Comparison of ENCODE assay signal across 21 cellular contexts in the genomic region with DNA sequence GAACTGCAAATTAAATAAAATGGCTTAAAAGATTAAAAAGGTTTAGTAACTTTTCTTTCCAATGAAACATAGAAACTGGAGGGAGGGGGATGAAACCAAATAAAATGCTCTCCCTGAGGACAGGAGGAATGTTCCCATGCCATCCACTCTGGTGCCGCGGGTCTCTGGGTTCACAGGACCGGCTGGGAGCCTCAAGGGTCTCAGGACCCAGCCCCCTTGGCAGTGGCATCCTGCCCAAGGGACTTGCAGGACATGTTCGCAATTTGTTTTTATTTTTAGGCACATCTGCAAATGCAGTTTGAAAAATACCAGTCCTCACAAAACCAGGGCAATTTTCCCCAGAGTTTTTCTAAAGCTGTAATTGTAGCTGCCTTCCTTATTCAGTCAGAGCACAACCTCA. TPM values are rescaled to one million over a fixed set of nuclear protein-coding genes. Genes with fewer than 3 reads are reported as not detected.
A peak's percentile ranks its signal among the peaks of the same experiment; 100 is the strongest.
DNase-seq lines count a peak whose midpoint lies in the region; TF ChIP-seq lines count a peak whose summit lies in the region.
"Had no signal": no experiment of that assay in that cellular context is flagged by ENCODE, and none has a peak within 500 bp of the region (broad histone marks: within the 10 kb centered on the region; RNA-seq: fewer than 3 reads in every experiment).

No MANE protein-coding gene starts in this region.

- no peak overlapping the region for H2BK12ac ChIP-seq in neuronal stem cell (ENCODE audit: low read length)

- POLR2A ChIA-PET in A673 (lab: Charles Lee; ENCODE audit: low non-redundant PET), result no interaction called here

- H3K79me1 ChIP-seq in neuronal stem cell (ENCODE audit: low read depth, low read length), result no peaks in the 10 kb centered on the region

- peak overlapping the region; percentile 36 for H3K27ac Mint-ChIP-seq in chondrocyte (ENCODE audit: unreplicated experiment)
- H3K27ac Mint-ChIP-seq: CD4-positive, alpha-beta T cell; IgD-negative memory B cell had no signal

- H3K4ac ChIP-seq in neuronal stem cell (ENCODE audit: low read length), result no peak overlapping the region

- H3K4me3 Mint-ChIP-seq in chondrocyte (ENCODE audit: unreplicated experiment), result no peak overlapping the region
- H3K4me3 Mint-ChIP-seq: CD4-positive, alpha-beta T cell had no signal

- H3K36me3 ChIP-seq in BLaER1 (no peaks in the 10 kb centered on the region), HUES48 (ENCODE audit: control insufficient read depth, insufficient read depth, low read length) (peaks cover 10% of the 10 kb centered on the region; the same call in 1 of the 2 replicates), neuronal stem cell (replicated peaks in 1 of 2; ENCODE audit: control insufficient read depth in 2 of 2, insufficient read depth in 2 of 2, low read length in 2 of 2) (peaks cover 0 to 26% of the 10 kb centered on the region in 2 donors), A673 (ENCODE audit: insufficient read depth, low read length, poor library complexity, severe bottlenecking) (no peaks in the 10 kb centered on the region)

- H2BK5ac ChIP-seq in neuronal stem cell (ENCODE audit: low read length), result no peak overlapping the region

- H2AK5ac ChIP-seq in neuronal stem cell (ENCODE audit: low read depth, low read length), result no peak overlapping the region

- TF ChIP-seq CTCF in chondrocyte (IDR thresholded peaks at IDR 0.05) (no peak), A673 (conservative IDR thresholded peaks at IDR 0.05; ENCODE audit: low read depth, low read length) (no peak)

- H3K9me3 Mint-ChIP-seq in chondrocyte (ENCODE audit: low read depth), result no peaks in the 10 kb centered on the region
- H3K9me3 Mint-ChIP-seq: CD4-positive, alpha-beta T cell; IgD-negative memory B cell had no signal

- no peak overlapping the region for H2AFZ ChIP-seq in neuronal stem cell (ENCODE audit: low read length)

- peaks cover 47% of the 10 kb centered on the region for H4K20me1 ChIP-seq in BLaER1

- peaks cover 2% of the 10 kb centered on the region for H3K4me1 Mint-ChIP-seq in chondrocyte (ENCODE audit: low read depth)
- H3K4me1 Mint-ChIP-seq: IgD-negative memory B cell had no signal

- H3K36me3 Mint-ChIP-seq in chondrocyte (ENCODE audit: low read depth), result no peaks in the 10 kb centered on the region
- H3K36me3 Mint-ChIP-seq: IgD-negative memory B cell had no signal

- H3K27me3 ChIP-seq in BLaER1 (no peaks in the 10 kb centered on the region), HUES48 (ENCODE audit: control insufficient read depth, insufficient read depth, low read length) (no peaks in the 10 kb centered on the region), neuronal stem cell (ENCODE audit: control insufficient read depth in 3 of 3, insufficient read depth in 3 of 3, low read depth in 1 of 3, low read length in 3 of 3) (no peaks in the 10 kb centered on the region), A673 (replicated peaks; ENCODE audit: insufficient read depth, low read depth, low read length, poor library complexity) (no peaks in the 10 kb centered on the region)

- H3K27ac ChIP-seq in BLaER1 (no peak overlapping the region), HUES48 (ENCODE audit: low read depth, low read length) (peak overlapping the region; percentile 8), neuronal stem cell (replicated peaks; ENCODE audit: low read length) (no peak overlapping the region), A673 (ENCODE audit: low read depth, low read length, poor library complexity, severe bottlenecking) (no peak overlapping the region)
- H3K27ac ChIP-seq: KMS-11, SK-N-MC had no signal

- H3K23ac ChIP-seq in neuronal stem cell (ENCODE audit: low read depth, low read length, poor library complexity), result no peak overlapping the region

- peak overlapping the region; percentile 27 for H3K18ac ChIP-seq in neuronal stem cell (ENCODE audit: low read length)

- intact Hi-C loops in A673 (cut with micrococcal nuclease; ENCODE audit: unreplicated experiment), result no loop called here

- H3K9ac ChIP-seq in BLaER1, result no peak overlapping the region
- H3K9ac ChIP-seq in HUES48 (ENCODE audit: low read depth, low read length), result no peak overlapping the region
- H3K9ac ChIP-seq in neuronal stem cell (ENCODE audit: low read depth, low read length, poor library complexity), result no peak overlapping the region
- H3K9ac ChIP-seq: KMS-11 had no signal

- H4K91ac ChIP-seq in neuronal stem cell (ENCODE audit: low read depth, low read length, poor library complexity), result no peak overlapping the region

- H3K9me3 ChIP-seq in BLaER1, result no peaks in the 10 kb centered on the region
- H3K9me3 ChIP-seq in HUES48 (ENCODE audit: control insufficient read depth, insufficient read depth, low read length), result no peaks in the 10 kb centered on the region
- H3K9me3 ChIP-seq in neuronal stem cell (replicated peaks in 1 of 2; ENCODE audit: control insufficient read depth in 2 of 2, insufficient read depth in 1 of 2, low read depth in 1 of 2, low read length in 2 of 2), result no peaks in the 10 kb centered on the region
- H3K9me3 ChIP-seq in A673 (ENCODE audit: low read depth, low read length, poor library complexity, severe bottlenecking), result no peaks in the 10 kb centered on the region

- DNase-seq in chondrocyte (ENCODE audit: low spot score) (no peak), neuronal stem cell (ENCODE audit: low spot score) (no peak), NCI-H1694 treated with DMSO at 0.1 percent for 48 hours (lab: John Stamatoyannopoulos, UW) (no peak), NCI-H526 treated with DMSO at 0.1 percent for 48 hours (lab: John Stamatoyannopoulos, UW) (no peak), A673 (ENCODE audit: low spot score) (no peak)
- DNase-seq in NK-92 treated with Interleukin-12 subunit alpha and Interleukin-12 subunit beta, amount 100 ng/mL, for 24 hours (lab: John Stamatoyannopoulos, UW), result no peak
- DNase-seq: 8988T; CD4-positive, alpha-beta T cell; H7; MM.1S; NCI-H2081 treated with DMSO at 0.1 percent for 48 hours; NCI-H2171 treated with DMSO at 0.1 percent for 48 hours; NCI-H345; NCI-H524; NCI-H774; SIG-M5 had no signal

- H3K4me2 ChIP-seq in BLaER1 (peak overlapping the region; percentile 54), neuronal stem cell (ENCODE audit: insufficient read depth, low read length, poor library complexity, severe bottlenecking) (no peak overlapping the region)
- H3K4me2 ChIP-seq: KMS-11 had no signal

- H2BK15ac ChIP-seq in neuronal stem cell (ENCODE audit: low read length), result no peak overlapping the region

- no peaks in the 10 kb centered on the region for H3K27me3 Mint-ChIP-seq in chondrocyte (ENCODE audit: low read depth)
- H3K27me3 Mint-ChIP-seq: CD4-positive, alpha-beta T cell; IgD-negative memory B cell had no signal

- H3K14ac ChIP-seq in neuronal stem cell (ENCODE audit: low read length), result no peak overlapping the region

- H4K8ac ChIP-seq in neuronal stem cell (ENCODE audit: low read depth, low read length), result no peak overlapping the region

- no CpG with 5 or more reads among the region's 4 CpGs for WGBS in neuronal stem cell (ENCODE audit: extremely low coverage in 2 of 2, insufficient read length in 2 of 2, insufficient replicate concordance in 1 of 2), 2 donors

- H3K4me3 ChIP-seq in BLaER1, result no peak overlapping the region
- no peak overlapping the region for H3K4me3 ChIP-seq in HUES48 (ENCODE audit: low read depth, low read length)
- H3K4me3 ChIP-seq in neuronal stem cell (ENCODE audit: low read length in 2 of 2), result no peak overlapping the region
- H3K4me3 ChIP-seq in A673 (ENCODE audit: low read depth, low read length, poor library complexity, severe bottlenecking), result no peak overlapping the region
- H3K4me3 ChIP-seq: SK-N-MC had no signal

- BruUV-seq in A673 (replicated peaks; lab: Mats Ljungman, UMichigan), result no TSS peak

- H3K4me1 ChIP-seq in BLaER1 (peaks cover 77% of the 10 kb centered on the region), HUES48 (ENCODE audit: control insufficient read depth, insufficient read depth, low read length) (peaks cover 28% of the 10 kb centered on the region), neuronal stem cell (ENCODE audit: control insufficient read depth in 2 of 2, insufficient read depth in 1 of 2, low read depth in 1 of 2, low read length in 2 of 2) (peaks cover 12 to 15% of the 10 kb centered on the region in 2 donors), A673 (ENCODE audit: insufficient read depth, low read length, poor library complexity, severe bottlenecking) (no peaks in the 10 kb centered on the region)

- no peak overlapping the region for H2BK120ac ChIP-seq in neuronal stem cell (ENCODE audit: low read depth, low read length)

- CTCF ChIA-PET in A673 (lab: Charles Lee), result no interaction called here

RNA-seq across cellular contexts. Expression of a gene that starts 7.5 kb away (rescaled TPM):
- total RNA-seq in chondrocyte, result 3.1 to 3.9 TPM (median 3.6 TPM) in 3 replicates
- 4.8 TPM for polyA plus RNA-seq in neuronal stem cell (2013, experiment 1 of 2)
- polyA plus RNA-seq in neuronal stem cell (2013, experiment 2 of 2), result 5.1 TPM
- 9.9 and 10.9 TPM in 2 replicates for total RNA-seq in A673 (2021)
